13 cellular contexts compared by ENCODE assay signal in genomic region chr2:215003001-215003400, GRCh38.
DNase-seq lines count a peak whose midpoint lies in the region; ATAC-seq and TF ChIP-seq lines count a peak whose summit lies in the region.
"Had no signal": no experiment of that assay in that cellular context is flagged by ENCODE, and none has a peak within 500 bp of the region (broad histone marks: within the 10 kb centered on the region; RNA-seq: fewer than 3 reads in every experiment).

No MANE protein-coding gene starts in this region.

- H2BK120ac ChIP-seq in mesenchymal stem cell (ENCODE audit: low read depth, low read length): no peak overlapping the region

- no peak for TF ChIP-seq POLR2A in HCT116 (IDR thresholded peaks at IDR 0.05; ENCODE audit: borderline replicate concordance, extremely low read depth, insufficient read depth, insufficient read length)

- WGBS in mesenchymal stem cell: 45% methylated on average over 3 of the region's 4 CpGs

- H2AFZ ChIP-seq in HCT116 (ENCODE audit: low read depth, low read length, poor library complexity, severe bottlenecking) (peak overlapping the region; percentile 53), mesenchymal stem cell (ENCODE audit: low read depth, low read length) (no peak overlapping the region)

- no peak overlapping the region for H4K8ac ChIP-seq in mesenchymal stem cell (ENCODE audit: low read length)

- RAD21 ChIA-PET in HCT116 (lab: Charles Lee; ENCODE audit: low non-redundant PET in 1 of 2, low total read pairs in 2 of 2, uncharacterized antibody in 2 of 2, unreplicated experiment in 2 of 2): interaction anchor here in 1 of 2 experiments (0.5 kb wide), 1 partner anchor 889 kb away, joined by 4 read pairs; no protein-coding TSS in a partner anchor

- H3K79me1 ChIP-seq in mesenchymal stem cell (replicated peaks; ENCODE audit: low read length, poor library complexity, severe bottlenecking): no peaks in the 10 kb centered on the region

- POLR2A ChIA-PET in HCT116 (lab: Charles Lee): no interaction called here

- CTCF ChIA-PET in HCT116 (lab: Charles Lee): no interaction called here

- H3K4me3 ChIP-seq in HCT116 (replicated peaks in 1 of 2; ENCODE audit: low read depth in 1 of 2, low read length in 2 of 2) (no peak overlapping the region), mesenchymal stem cell (ENCODE audit: insufficient read depth in 1 of 2, low read depth in 1 of 2, low read length in 2 of 2) (no peak overlapping the region)
- H3K4me3 ChIP-seq: coronary artery, gastrocnemius medialis, vagina had no signal

- H3K36me3 ChIP-seq in HCT116 (ENCODE audit: control insufficient read depth in 1 of 2, insufficient read depth in 2 of 2, low read length in 2 of 2): no peaks in the 10 kb centered on the region
- no peaks in the 10 kb centered on the region for H3K36me3 ChIP-seq in mesenchymal stem cell (ENCODE audit: control insufficient read depth in 1 of 2, insufficient read depth in 2 of 2, low read depth in 1 of 2, low read length in 2 of 2)
- H3K36me3 ChIP-seq: gastrocnemius medialis, vagina had no signal

- H3K4me2 ChIP-seq in HCT116 (ENCODE audit: low read length) (no peak overlapping the region), mesenchymal stem cell (ENCODE audit: low read length, poor library complexity, severe bottlenecking) (no peak overlapping the region)

- H3K4ac ChIP-seq in mesenchymal stem cell (ENCODE audit: low read depth in 1 of 2, low read length in 2 of 2): no peak overlapping the region

- no peak overlapping the region for H4K91ac ChIP-seq in mesenchymal stem cell (ENCODE audit: low read length)

- no peak overlapping the region for H2BK15ac ChIP-seq in mesenchymal stem cell (ENCODE audit: low read depth, poor library complexity, severe bottlenecking)

- no peak overlapping the region for H3K23ac ChIP-seq in mesenchymal stem cell (ENCODE audit: low read length in 2 of 2)

- H4K20me1 ChIP-seq in HCT116 (ENCODE audit: insufficient read depth): no peaks in the 10 kb centered on the region

- no peak for TF ChIP-seq RAD21 in HCT116 (IDR thresholded peaks at IDR 0.05; ENCODE audit: low read depth)

- no peaks in the 10 kb centered on the region for H3K27me3 ChIP-seq in HCT116 (ENCODE audit: insufficient read depth, low read length)
- no peaks in the 10 kb centered on the region for H3K27me3 ChIP-seq in mesenchymal stem cell (ENCODE audit: control insufficient read depth in 1 of 2, insufficient read depth in 1 of 2, low read length in 2 of 2)
- H3K27me3 ChIP-seq: gastrocnemius medialis, vagina had no signal

- no peaks in the 10 kb centered on the region for H3K9me2 ChIP-seq in HCT116 (ENCODE audit: insufficient read depth)

- H3K9me3 ChIP-seq in HCT116 (ENCODE audit: control insufficient read depth in 1 of 2, insufficient read depth in 1 of 2, low read depth in 1 of 2, low read length in 2 of 2) (no peaks in the 10 kb centered on the region), mesenchymal stem cell (ENCODE audit: control insufficient read depth, low read length) (no peaks in the 10 kb centered on the region)
- H3K9me3 ChIP-seq: gastrocnemius medialis, vagina had no signal

- H2BK12ac ChIP-seq in mesenchymal stem cell (ENCODE audit: low read length in 2 of 2): no peak overlapping the region

- H3K18ac ChIP-seq in mesenchymal stem cell (ENCODE audit: low read depth in 1 of 2, low read length in 2 of 2): no peak overlapping the region

- ATAC-seq in HCT116: no peak
- ATAC-seq in GM18873 (IDR thresholded peaks at IDR 0.05; ENCODE audit: low FRiP score, unreplicated experiment): no peak
- ATAC-seq: gastrocnemius medialis had no signal

- no peak overlapping the region for H3K14ac ChIP-seq in mesenchymal stem cell (ENCODE audit: low read length in 2 of 2)

- no peak for TF ChIP-seq CTCF in HCT116 (IDR thresholded peaks at IDR 0.05 in 2 of 3, conservative IDR thresholded peaks at IDR 0.05 in 1 of 3; ENCODE audit: borderline replicate concordance in 1 of 3, insufficient read depth in 1 of 3, low read depth in 2 of 3, low read length in 2 of 3)

- H3K27ac ChIP-seq in HCT116 (ENCODE audit: low read depth, low read length) (no peak overlapping the region), mesenchymal stem cell (ENCODE audit: low read length, poor library complexity, severe bottlenecking) (no peak overlapping the region)
- H3K27ac ChIP-seq: coronary artery, gastrocnemius medialis, vagina had no signal

- no TSS peak for BruUV-seq in HCT116 (replicated peaks; lab: Mats Ljungman, UMichigan)

- H3K79me2 ChIP-seq in HCT116 (ENCODE audit: insufficient read depth, low read length): no peaks in the 10 kb centered on the region

- H3K4me1 ChIP-seq in HCT116 (ENCODE audit: control insufficient read depth in 1 of 2, insufficient read depth in 2 of 2, low read length in 2 of 2): peaks cover 0 to 2% of the 10 kb centered on the region in 2 experiments; a peak in 2 of 4 replicates
- no peaks in the 10 kb centered on the region for H3K4me1 ChIP-seq in mesenchymal stem cell (ENCODE audit: control insufficient read depth, insufficient read depth, low read depth, low read length)
- H3K4me1 ChIP-seq: gastrocnemius medialis, vagina had no signal

- DNase-seq in AG08396 (ENCODE audit: low spot score) (peak; percentile 13), HCT116 (ENCODE audit: low read depth, low spot score) (no peak), astrocyte of the hippocampus (ENCODE audit: low read depth, low spot score) (peak; percentile 46), mesenchymal stem cell (no peak), NCI-H510A treated with DMSO at 0.1 percent for 48 hours (lab: John Stamatoyannopoulos, UW) (no peak), cortex of kidney (lab: John Stamatoyannopoulos, UW) (no peak), NCI-H128 (lab: John Stamatoyannopoulos, UW; ENCODE audit: unreplicated experiment) (no peak)
- DNase-seq: activated CD4-positive, alpha-beta memory T cell treated with anti-CD3 and anti-CD28 coated beads, Interleukin-2, amount 10 ng/mL, durations not matched to agents 7 days and 5 days; gastrocnemius medialis; stimulated activated CD4-positive, alpha-beta T cell treated with anti-CD3 and anti-CD28 coated beads, Interleukin-15, amount 100 ng/mL, for 24 hours had no signal

- intact Hi-C loops in HCT116 (cut with micrococcal nuclease): loop anchor here (2.0 to 5.0 kb wide), 2 partner anchors 1196 to 1751 kb away; no protein-coding TSS in a partner anchor

- H3K9ac ChIP-seq in HCT116 (ENCODE audit: low read length) (no peak overlapping the region), mesenchymal stem cell (ENCODE audit: low read length) (peak overlapping the region; percentile 71)

- no peak overlapping the region for H2BK5ac ChIP-seq in mesenchymal stem cell (ENCODE audit: low read depth, low read length, poor library complexity, severe bottlenecking)

- H2AK5ac ChIP-seq in mesenchymal stem cell (ENCODE audit: low read length, severe bottlenecking): no peak overlapping the region

TF ChIP-seq in HCT116, 20 proteins besides CTCF, POLR2A, EP300 and RAD21:
- TF ChIP-seq EGR1 (IDR thresholded peaks at IDR 0.05; ENCODE audit: low read depth): no peak
- TF ChIP-seq TCF7L2 (IDR thresholded peaks at IDR 0.05; ENCODE audit: borderline replicate concordance, extremely low read depth, insufficient read depth, insufficient read length): peak; percentile 41

Comparison
In these comparisons a context has a peak if more than half of its experiments do, and no peak if none do; other contexts are left out.
1. DNase-seq: peak in AG08396 (single experiment) and astrocyte of the hippocampus (single experiment); none in HCT116 (single experiment), mesenchymal stem cell (single experiment), NCI-H510A treated with DMSO at 0.1 percent for 48 hours (single experiment), cortex of kidney (single experiment) and NCI-H128 (single experiment).